In the genomic region with DNA sequence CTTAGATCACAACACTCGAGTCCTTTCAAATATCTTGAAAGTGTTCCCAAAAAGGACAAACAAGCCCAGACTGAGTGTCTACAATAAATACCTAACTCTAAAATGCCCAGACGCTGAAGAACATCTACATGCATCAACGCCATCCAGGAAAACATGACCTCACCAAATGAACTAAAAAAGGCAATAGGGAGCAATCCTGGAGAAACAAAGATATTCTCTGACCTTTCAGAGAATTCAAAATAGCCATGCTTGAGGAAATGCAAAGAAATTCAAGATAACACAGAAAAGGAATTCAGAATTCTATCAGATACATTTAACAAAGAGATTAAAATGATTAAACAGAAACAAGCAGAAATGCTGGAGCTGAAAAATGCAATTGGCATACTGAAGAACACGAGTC, we compare ENCODE assay signal across 22 cellular contexts.
DNase-seq lines count a peak whose midpoint lies in the region; ATAC-seq, FAIRE-seq and TF ChIP-seq lines count a peak whose summit lies in the region.
"Had no signal": no experiment of that assay in that cellular context is flagged by ENCODE, and none has a peak within 500 bp of the region (broad histone marks: within the 10 kb centered on the region; RNA-seq: fewer than 3 reads in every experiment).

No MANE protein-coding gene starts in this region.

- H3K27me3 ChIP-seq in astrocyte (ENCODE audit: insufficient read depth, low read length) (no peaks in the 10 kb centered on the region), endothelial cell of umbilical vein (ENCODE audit: control insufficient read depth in 2 of 2, insufficient read depth in 2 of 2, low read length in 2 of 2) (no peaks in the 10 kb centered on the region)
- H3K27me3 ChIP-seq: BLaER1 treated with 17β-estradiol and CSF1 and Interleukin-3, amounts not matched to agents 10 nM and 100 nM had no signal

- H3K4me3 ChIP-seq in astrocyte (ENCODE audit: insufficient read depth, low read depth, low read length) (no peak overlapping the region), endothelial cell of umbilical vein (replicated peaks in 1 of 3; ENCODE audit: insufficient read depth in 1 of 3, low read depth in 1 of 3, low read length in 3 of 3) (no peak overlapping the region)
- H3K4me3 ChIP-seq: A549; BLaER1 treated with 17β-estradiol and CSF1 and Interleukin-3, amounts not matched to agents 10 nM and 100 nM had no signal

- POLR2A ChIA-PET in endothelial cell of umbilical vein (lab: Charles Lee) = no interaction called here

- H3K36me3 ChIP-seq in astrocyte (ENCODE audit: insufficient read depth, low read length) (peaks cover 4% of the 10 kb centered on the region), endothelial cell of umbilical vein (ENCODE audit: control insufficient read depth in 2 of 2, extremely low read depth in 1 of 2, insufficient read depth in 2 of 2, low read length in 2 of 2) (peaks cover 1 to 3% of the 10 kb centered on the region in 2 experiments)

- no peaks in the 10 kb centered on the region for H3K27me3 Mint-ChIP-seq in astrocyte (ENCODE audit: low read depth, unreplicated experiment)
- H3K27me3 Mint-ChIP-seq in activated naive CD8-positive, alpha-beta T cell treated with anti-CD3 and anti-CD28 coated beads, Interleukin-2, amount 50 U/mL, for 24 hours = no peaks in the 10 kb centered on the region
- H3K27me3 Mint-ChIP-seq: B cell; CD4-positive, alpha-beta T cell had no signal

- H3K79me2 ChIP-seq in astrocyte (ENCODE audit: insufficient read depth, low read length) (no peaks in the 10 kb centered on the region), endothelial cell of umbilical vein (ENCODE audit: control insufficient read depth, insufficient read depth, low read length) (no peaks in the 10 kb centered on the region)

- ATAC-seq in activated naive CD8-positive, alpha-beta T cell treated with anti-CD3 and anti-CD28 coated beads, Interleukin-2, amount 50 U/mL, for 24 hours = no peak
- ATAC-seq: A549; CD8-positive, alpha-beta T cell had no signal

- FAIRE-seq in astrocyte (lab: Jason Lieb, UNC) (no peak), endothelial cell of umbilical vein (lab: Jason Lieb, UNC) (no peak)
- FAIRE-seq: A549, D721Med, G401.6, GM12891, GM19239 had no signal

- no peaks in the 10 kb centered on the region for H3K9me3 ChIP-seq in astrocyte (ENCODE audit: insufficient read depth, low read depth, low read length)
- H3K9me3 ChIP-seq in endothelial cell of umbilical vein (replicated peaks; ENCODE audit: control insufficient read depth, insufficient read depth, low read length) = no peaks in the 10 kb centered on the region
- H3K9me3 ChIP-seq: A549 had no signal

- H3K4me1 Mint-ChIP-seq in astrocyte (ENCODE audit: low read depth, unreplicated experiment) = peaks cover 5% of the 10 kb centered on the region
- H3K4me1 Mint-ChIP-seq in activated naive CD8-positive, alpha-beta T cell treated with anti-CD3 and anti-CD28 coated beads, Interleukin-2, amount 50 U/mL, for 24 hours = peaks cover 3% of the 10 kb centered on the region
- H3K4me1 Mint-ChIP-seq: B cell had no signal

- dilution Hi-C loops in endothelial cell of umbilical vein (cut with MboI; ENCODE audit: extremely low pct_ligation_motif_present, low sequenced_read_pairs) = no loop called here

- no peak overlapping the region for H3K4me2 ChIP-seq in astrocyte (ENCODE audit: low read length)
- no peak overlapping the region for H3K4me2 ChIP-seq in endothelial cell of umbilical vein (ENCODE audit: insufficient read depth, low read length)
- H3K4me2 ChIP-seq: A549; BLaER1 treated with 17β-estradiol and CSF1 and Interleukin-3, amounts not matched to agents 10 nM and 100 nM had no signal

- H3K27ac Mint-ChIP-seq in astrocyte (ENCODE audit: unreplicated experiment) = no peak overlapping the region
- H3K27ac Mint-ChIP-seq in activated naive CD8-positive, alpha-beta T cell treated with anti-CD3 and anti-CD28 coated beads, Interleukin-2, amount 50 U/mL, for 24 hours = no peak overlapping the region
- H3K27ac Mint-ChIP-seq: B cell; CD4-positive, alpha-beta T cell; CD8-positive, alpha-beta T cell had no signal

- H3K9ac ChIP-seq in astrocyte (ENCODE audit: low read length) = no peak overlapping the region
- no peak overlapping the region for H3K9ac ChIP-seq in endothelial cell of umbilical vein (replicated peaks; ENCODE audit: extremely low read depth, insufficient read depth, low read length)
- H3K9ac ChIP-seq: BLaER1 treated with 17β-estradiol and CSF1 and Interleukin-3, amounts not matched to agents 10 nM and 100 nM had no signal

- H3K27ac ChIP-seq in astrocyte (ENCODE audit: low read depth, low read length) (no peak overlapping the region), endothelial cell of umbilical vein (ENCODE audit: insufficient read depth, low read depth, low read length) (peak overlapping the region; percentile 17)
- H3K27ac ChIP-seq: 22Rv1; A549; BLaER1 treated with 17β-estradiol and CSF1 and Interleukin-3, amounts not matched to agents 10 nM and 100 nM; C4-2B had no signal

- no peak overlapping the region for H3K4me3 Mint-ChIP-seq in astrocyte (ENCODE audit: unreplicated experiment)
- H3K4me3 Mint-ChIP-seq in activated naive CD8-positive, alpha-beta T cell treated with anti-CD3 and anti-CD28 coated beads, Interleukin-2, amount 50 U/mL, for 24 hours = no peak overlapping the region
- H3K4me3 Mint-ChIP-seq: B cell; CD4-positive, alpha-beta T cell; CD8-positive, alpha-beta T cell had no signal

- TF ChIP-seq POLR2A in endothelial cell of umbilical vein (IDR thresholded peaks at IDR 0.05; ENCODE audit: low read depth, low read length) = no peak

- TF ChIP-seq CTCF in astrocyte (IDR thresholded peaks at IDR 0.05; ENCODE audit: insufficient read depth, low read depth, low read length) = no peak
- TF ChIP-seq CTCF in endothelial cell of umbilical vein (IDR thresholded peaks at IDR 0.05; ENCODE audit: extremely low read depth in 1 of 2, insufficient read depth in 1 of 2, low read depth in 1 of 2, low read length in 2 of 2) = no peak

- CTCF ChIA-PET in endothelial cell of umbilical vein (lab: Charles Lee) = no interaction called here

- peaks cover 12% of the 10 kb centered on the region for H3K36me3 Mint-ChIP-seq in astrocyte (ENCODE audit: low read depth, unreplicated experiment)
- peaks cover 23% of the 10 kb centered on the region for H3K36me3 Mint-ChIP-seq in activated naive CD8-positive, alpha-beta T cell treated with anti-CD3 and anti-CD28 coated beads, Interleukin-2, amount 50 U/mL, for 24 hours (ENCODE audit: low read depth)

- peak; percentile 68 for DNase-seq in DMS53 (lab: John Stamatoyannopoulos, UW)
- peak; percentile 69 for DNase-seq in astrocyte (ENCODE audit: low read depth)
- DNase-seq in endothelial cell of umbilical vein (ENCODE audit: low read depth, low spot score) = peak; percentile 73
- no peak for DNase-seq in activated naive CD8-positive, alpha-beta T cell treated with anti-CD3 and anti-CD28 coated beads, Interleukin-2, amount 50 U/mL, for 24 hours
- no peak for DNase-seq in SK-N-DZ (ENCODE audit: low spot score)
- DNase-seq in kidney glomerular epithelial cell (lab: John Stamatoyannopoulos, UW) = no peak
- DNase-seq: AML-193; Caco-2; Calu3; CD4-positive, alpha-beta T cell; CD8-positive, alpha-beta T cell; DMS79 treated with DMSO at 0.1 percent for 48 hours; GF-D8 had no signal

- no TSS peak for BruUV-seq in endothelial cell of umbilical vein (replicated peaks; lab: Mats Ljungman, UMichigan)

- intact Hi-C loops in endothelial cell of umbilical vein (cut with micrococcal nuclease) = no loop called here

- H3K9me3 Mint-ChIP-seq in astrocyte (ENCODE audit: unreplicated experiment) = no peaks in the 10 kb centered on the region
- no peaks in the 10 kb centered on the region for H3K9me3 Mint-ChIP-seq in activated naive CD8-positive, alpha-beta T cell treated with anti-CD3 and anti-CD28 coated beads, Interleukin-2, amount 50 U/mL, for 24 hours
- H3K9me3 Mint-ChIP-seq: CD4-positive, alpha-beta T cell; CD8-positive, alpha-beta T cell had no signal

- no peaks in the 10 kb centered on the region for H3K4me1 ChIP-seq in astrocyte (ENCODE audit: insufficient read depth, low read length)
- no peaks in the 10 kb centered on the region for H3K4me1 ChIP-seq in endothelial cell of umbilical vein (ENCODE audit: control insufficient read depth, extremely low read depth, insufficient read depth, low read length)
- H3K4me1 ChIP-seq: A549, Caco-2 had no signal

- H4K20me1 ChIP-seq in astrocyte (ENCODE audit: insufficient read depth, low read length) (no peaks in the 10 kb centered on the region), endothelial cell of umbilical vein (replicated peaks; ENCODE audit: control insufficient read depth, extremely low read depth, insufficient read depth, low read length) (no peaks in the 10 kb centered on the region)
- H4K20me1 ChIP-seq: BLaER1 treated with 17β-estradiol and CSF1 and Interleukin-3, amounts not matched to agents 10 nM and 100 nM had no signal

- H2AFZ ChIP-seq in astrocyte (ENCODE audit: low read depth, low read length) = no peak overlapping the region
- H2AFZ ChIP-seq in endothelial cell of umbilical vein (ENCODE audit: low read depth, low read length) = no peak overlapping the region

- H3K9me1 ChIP-seq in endothelial cell of umbilical vein (replicated peaks; ENCODE audit: control insufficient read depth, extremely low read depth, insufficient read depth, low read length) = no peaks in the 10 kb centered on the region

TF ChIP-seq in endothelial cell of umbilical vein, 7 proteins besides CTCF, POLR2A, EP300 and RAD21:
- TF ChIP-seq GATA2 (IDR thresholded peaks at IDR 0.05; ENCODE audit: insufficient read depth, insufficient read length, low read depth, low read length) = no peak
- no peak for TF ChIP-seq POLR2AphosphoS5 (IDR thresholded peaks at IDR 0.05; ENCODE audit: insufficient read depth, low read depth, low read length)
- no peak for TF ChIP-seq EZH2 (IDR thresholded peaks at IDR 0.05; ENCODE audit: borderline replicate concordance, low read depth, low read length, severe bottlenecking)
- TF ChIP-seq, protein P1, sequence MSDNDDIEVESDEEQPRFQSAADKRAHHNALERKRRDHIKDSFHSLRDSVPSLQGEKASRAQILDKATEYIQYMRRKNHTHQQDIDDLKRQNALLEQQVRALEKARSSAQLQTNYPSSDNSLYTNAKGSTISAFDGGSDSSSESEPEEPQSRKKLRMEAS (IDR thresholded peaks at IDR 0.05; ENCODE audit: insufficient read depth, insufficient read length) = no peak
- no peak for TF ChIP-seq MYC (IDR thresholded peaks at IDR 0.05; ENCODE audit: low read depth, low read length)
- no peak for TF ChIP-seq FOS (IDR thresholded peaks at IDR 0.05; ENCODE audit: borderline replicate concordance, insufficient read depth, low read length)
- TF ChIP-seq JUN (IDR thresholded peaks at IDR 0.05; ENCODE audit: borderline replicate concordance, insufficient read depth, insufficient read length, low read depth) = no peak

Comparison
In these comparisons a context has a peak if more than half of its experiments do, and no peak if none do; other contexts are left out.
1. DNase-seq: peak in DMS53 (single experiment), astrocyte (single experiment) and endothelial cell of umbilical vein (single experiment); none in activated naive CD8-positive, alpha-beta T cell treated with anti-CD3 and anti-CD28 coated beads, Interleukin-2, amount 50 U/mL, for 24 hours (single experiment), SK-N-DZ (single experiment) and kidney glomerular epithelial cell (single experiment).